1 cellular context compared by ENCODE assay signal in genomic region chr20:53939554-53940355, GRCh38.
TF ChIP-seq lines count a peak whose summit lies in the region.

No MANE protein-coding gene starts in this region.

TF ChIP-seq in A549, 52 proteins besides CTCF, POLR2A, EP300 and RAD21 (continued from another document):
- TF ChIP-seq HMGXB4 (CRISPR knock-in tag; IDR thresholded peaks at IDR 0.05; ENCODE audit: borderline replicate concordance) (no peak), HEYL (CRISPR knock-in tag; IDR thresholded peaks at IDR 0.05) (no peak), HOXB13 (CRISPR knock-in tag; IDR thresholded peaks at IDR 0.05; ENCODE audit: low read depth) (no peak), KDM5A (IDR thresholded peaks at IDR 0.05) (no peak), CBX2 (IDR thresholded peaks at IDR 0.05; ENCODE audit: borderline replicate concordance, low read depth) (no peak), EHMT2 (IDR thresholded peaks at IDR 0.05; ENCODE audit: low read depth) (no peak), SREBF2 (IDR thresholded peaks at IDR 0.05) (no peak)
TF ChIP-seq in A549: peak in this region for 7.
